ENCODE assay signal across 27 cellular contexts in genomic region chr7:133937786-133938185, GRCh38.
"Had no signal": no experiment of that assay in that cellular context is flagged by ENCODE, and none has a peak within 500 bp of the region (broad histone marks: within the 10 kb centered on the region; RNA-seq: fewer than 3 reads in every experiment).

No MANE protein-coding gene starts in this region.

- FAIRE-seq: kidney had no signal

- H3K27ac Mint-ChIP-seq: mesothelial cell of epicardium; naive thymus-derived CD4-positive, alpha-beta T cell; natural killer cell treated with Interleukin-12 subunit alpha and Interleukin-12 subunit beta and Interleukin-15 and Interleukin-18, amount 100 ng/mL, for 72 hours; progenitor cell of endocrine pancreas; stimulated activated memory B cell treated with anti-CD40 and anti-IgM and Interleukin-4, amounts not matched to agents 10 μg/mL and 1 μg/mL and 100 μg/mL, for 72 hours; stimulated activated naive CD8-positive, alpha-beta T cell treated with anti-CD3 and anti-CD28 coated beads, Interleukin-15, amount 100 ng/mL, for 72 hours; type B pancreatic cell had no signal

- ATAC-seq: left colon; left lung; lower lobe of right lung; mucosa of descending colon; naive thymus-derived CD4-positive, alpha-beta T cell; natural killer cell treated with Interleukin-12 subunit alpha and Interleukin-12 subunit beta and Interleukin-15 and Interleukin-18, amount 100 ng/mL, for 72 hours; right lobe of liver; stimulated activated memory B cell treated with anti-CD40 and anti-IgM and Interleukin-4, amounts not matched to agents 10 μg/mL and 1 μg/mL and 100 μg/mL, for 72 hours; stimulated activated naive CD8-positive, alpha-beta T cell treated with anti-CD3 and anti-CD28 coated beads, Interleukin-15, amount 100 ng/mL, for 72 hours had no signal

- H3K9me3 Mint-ChIP-seq: mesothelial cell of epicardium; naive thymus-derived CD4-positive, alpha-beta T cell; natural killer cell treated with Interleukin-12 subunit alpha and Interleukin-12 subunit beta and Interleukin-15 and Interleukin-18, amount 100 ng/mL, for 72 hours; stimulated activated memory B cell treated with anti-CD40 and anti-IgM and Interleukin-4, amounts not matched to agents 10 μg/mL and 1 μg/mL and 100 μg/mL, for 72 hours; stimulated activated naive CD8-positive, alpha-beta T cell treated with anti-CD3 and anti-CD28 coated beads, Interleukin-15, amount 100 ng/mL, for 72 hours; type B pancreatic cell had no signal

- H3K27me3 ChIP-seq: left lung, ovary, right atrium auricular region, right lobe of liver, tibial nerve, uterus had no signal

- H3K4me2 ChIP-seq: smooth muscle cell had no signal

- H3K4me1 Mint-ChIP-seq: naive thymus-derived CD4-positive, alpha-beta T cell; stimulated activated memory B cell treated with anti-CD40 and anti-IgM and Interleukin-4, amounts not matched to agents 10 μg/mL and 1 μg/mL and 100 μg/mL, for 72 hours; stimulated activated naive CD8-positive, alpha-beta T cell treated with anti-CD3 and anti-CD28 coated beads, Interleukin-15, amount 100 ng/mL, for 72 hours had no signal

- H3K27me3 Mint-ChIP-seq: naive thymus-derived CD4-positive, alpha-beta T cell; natural killer cell treated with Interleukin-12 subunit alpha and Interleukin-12 subunit beta and Interleukin-15 and Interleukin-18, amount 100 ng/mL, for 72 hours; progenitor cell of endocrine pancreas; stimulated activated memory B cell treated with anti-CD40 and anti-IgM and Interleukin-4, amounts not matched to agents 10 μg/mL and 1 μg/mL and 100 μg/mL, for 72 hours; stimulated activated naive CD8-positive, alpha-beta T cell treated with anti-CD3 and anti-CD28 coated beads, Interleukin-15, amount 100 ng/mL, for 72 hours; type B pancreatic cell had no signal

- H3K27ac ChIP-seq: left lung, lower lobe of right lung, ovary, right atrium auricular region, right lobe of liver, tibial nerve, uterus had no signal

- H3K4me3 ChIP-seq: left lung, lower lobe of right lung, mucosa of descending colon, ovary, right atrium auricular region, right lobe of liver, smooth muscle cell, tibial nerve, uterus had no signal

- H3K4me1 ChIP-seq: left lung, lower lobe of right lung, right atrium auricular region, right lobe of liver, tibial nerve, uterus had no signal

- H3K9me3 ChIP-seq: left lung, lower lobe of right lung, mucosa of descending colon, ovary, right atrium auricular region, right lobe of liver, tibial nerve, uterus had no signal

- H3K4me3 Mint-ChIP-seq: mesothelial cell of epicardium; naive thymus-derived CD4-positive, alpha-beta T cell; natural killer cell treated with Interleukin-12 subunit alpha and Interleukin-12 subunit beta and Interleukin-15 and Interleukin-18, amount 100 ng/mL, for 72 hours; stimulated activated memory B cell treated with anti-CD40 and anti-IgM and Interleukin-4, amounts not matched to agents 10 μg/mL and 1 μg/mL and 100 μg/mL, for 72 hours; stimulated activated naive CD8-positive, alpha-beta T cell treated with anti-CD3 and anti-CD28 coated beads, Interleukin-15, amount 100 ng/mL, for 72 hours; type B pancreatic cell had no signal

- DNase-seq: hippocampal formation; kidney; left colon; left lung; lower lobe of right lung; mammary epithelial cell; mesendoderm; mucosa of descending colon; naive thymus-derived CD4-positive, alpha-beta T cell; ovary; right lobe of liver; stimulated activated CD4-positive, alpha-beta T cell treated with anti-CD3 and anti-CD28 coated beads, Interleukin-1b, Interleukin-23, amount 100 ng/mL, for 48 hours; stimulated activated CD4-positive, alpha-beta T cell treated with anti-CD3 and anti-CD28 coated beads, Interleukin-2, amount 100 ng/mL, for 48 hours; stimulated activated CD4-positive, alpha-beta T cell treated with anti-CD3 and anti-CD28 coated beads, Interleukin-4, amount 100 ng/mL, for 4 hours; stimulated activated CD8-positive, alpha-beta memory T cell treated with anti-CD3 and anti-CD28 coated beads, Interleukin-4, amount 100 ng/mL, for 48 hours; stimulated activated naive CD4-positive, alpha-beta T cell treated with Interleukin-2 at 50 U/mL for 16 hours; stimulated activated naive CD8-positive, alpha-beta T cell treated with anti-CD3 and anti-CD28 coated beads, Interleukin-15, amount 100 ng/mL, for 72 hours; substantia nigra; uterus had no signal

- H3K36me3 ChIP-seq: ovary, right atrium auricular region, right lobe of liver, uterus had no signal
